In genomic region chr7:140645166-140645565, GRCh38 we compare ENCODE assay signal across 10 cellular contexts. TPM values are rescaled to one million over a fixed set of nuclear protein-coding genes. Genes with fewer than 3 reads are reported as not detected.
DNase-seq lines count a peak whose midpoint lies in the region; ATAC-seq and TF ChIP-seq lines count a peak whose summit lies in the region.
"Had no signal": no experiment of that assay in that cellular context is flagged by ENCODE, and none has a peak within 500 bp of the region (broad histone marks: within the 10 kb centered on the region; RNA-seq: fewer than 3 reads in every experiment).

No MANE protein-coding gene starts in this region.

- POLR2A ChIA-PET in AG04450 (lab: Yijun Ruan, JAX), result no interaction called here

- no peak for TF ChIP-seq POLR2A in adrenal gland (IDR thresholded peaks at IDR 0.05)

- no peak overlapping the region for H2AFZ ChIP-seq in OCI-LY3 (ENCODE audit: low read depth, low read length)

- peaks cover 33% of the 10 kb centered on the region for H3K4me1 ChIP-seq in DOHH2 (ENCODE audit: control insufficient read depth, low read length)
- H3K4me1 ChIP-seq in OCI-LY3 (ENCODE audit: low read length), result no peaks in the 10 kb centered on the region
- H3K4me1 ChIP-seq in adrenal gland (replicated peaks in 1 of 2), result peaks cover 0 to 7% of the 10 kb centered on the region in 2 donors

- H3F3A ChIP-seq in DOHH2 (ENCODE audit: control insufficient read depth, insufficient read depth), result peaks cover 10% of the 10 kb centered on the region

- no peaks in the 10 kb centered on the region for H3K9me3 ChIP-seq in AG04450 (ENCODE audit: control insufficient read depth, insufficient read depth, low read length)
- no peaks in the 10 kb centered on the region for H3K9me3 ChIP-seq in DOHH2 (ENCODE audit: control insufficient read depth, insufficient read depth, low read length)
- H3K9me3 ChIP-seq in OCI-LY3 (ENCODE audit: insufficient read depth, low read length), result no peaks in the 10 kb centered on the region
- H3K9me3 ChIP-seq in adrenal gland (replicated peaks in 1 of 3), result no peaks in the 10 kb centered on the region

- H3K9me2 ChIP-seq in DOHH2 (replicated peaks; ENCODE audit: control insufficient read depth, low read length), result no peaks in the 10 kb centered on the region

- CTCF ChIA-PET in AG04450 (lab: Charles Lee), result interaction anchor here (0.6 kb wide), 1 partner anchor 17 kb away, joined by 3 read pairs; no protein-coding TSS in a partner anchor

- ATAC-seq in HG03460 (IDR thresholded peaks at IDR 0.05; ENCODE audit: unreplicated experiment) (no peak), HG03469 (IDR thresholded peaks at IDR 0.05; ENCODE audit: unreplicated experiment) (no peak)

- H3K4me2 ChIP-seq in DOHH2 (ENCODE audit: low read length) (no peak overlapping the region), OCI-LY3 (ENCODE audit: low read length) (no peak overlapping the region)

- H3K79me2 ChIP-seq in DOHH2 (ENCODE audit: control insufficient read depth, low read length) (no peaks in the 10 kb centered on the region), OCI-LY3 (ENCODE audit: low read length) (no peaks in the 10 kb centered on the region)

- TF ChIP-seq CTCF in AG04450 (IDR thresholded peaks at IDR 0.05; ENCODE audit: low read depth, low read length) (peak; percentile 43), DOHH2 (IDR thresholded peaks at IDR 0.05; ENCODE audit: low read depth, low read length, poor library complexity, severe bottlenecking) (peak; percentile 72), OCI-LY3 (IDR thresholded peaks at IDR 0.05; ENCODE audit: low read depth, low read length) (peak; percentile 19), foreskin fibroblast (IDR thresholded peaks at IDR 0.05; ENCODE audit: low read depth, low read length) (peak; percentile 42), adrenal gland (IDR thresholded peaks at IDR 0.05) (no peak)

- WGBS in adrenal gland, 4 donors, result 78 to 94% (median 83%) methylated on average over 3 to 4 of the region's 4 CpGs

- DNase-seq in AG04450 (ENCODE audit: low read depth, low spot score), result no peak
- DNase-seq in foreskin fibroblast, result no peak
- DNase-seq in caudate nucleus (lab: John Stamatoyannopoulos, UW), result no peak
- no peak for DNase-seq in adrenal gland
- DNase-seq: NCI-H1417, substantia nigra had no signal

- intact Hi-C loops in adrenal gland (cut with DNase I), result no loop called here

- H3K9ac ChIP-seq in OCI-LY3 (ENCODE audit: low read length), result no peak overlapping the region

- no peaks in the 10 kb centered on the region for H4K20me1 ChIP-seq in DOHH2 (ENCODE audit: control insufficient read depth, insufficient read depth, low read depth, low read length)
- no peaks in the 10 kb centered on the region for H4K20me1 ChIP-seq in OCI-LY3 (ENCODE audit: insufficient read depth, low read length)

- H3K36me3 ChIP-seq in DOHH2 (ENCODE audit: control insufficient read depth, low read length) (no peaks in the 10 kb centered on the region), OCI-LY3 (replicated peaks; ENCODE audit: low read depth, low read length) (no peaks in the 10 kb centered on the region), adrenal gland (replicated peaks in 1 of 2) (no peaks in the 10 kb centered on the region)

- no peak overlapping the region for H3K4me3 ChIP-seq in AG04450 (ENCODE audit: low read depth, low read length)
- H3K4me3 ChIP-seq in DOHH2 (ENCODE audit: low read length), result no peak overlapping the region
- H3K4me3 ChIP-seq in OCI-LY3 (ENCODE audit: low read length), result no peak overlapping the region
- no peak overlapping the region for H3K4me3 ChIP-seq in foreskin fibroblast (ENCODE audit: low read depth in 1 of 2, low read length in 2 of 2)
- no peak overlapping the region for H3K4me3 ChIP-seq in adrenal gland

- H3K27ac ChIP-seq in AG04450 (ENCODE audit: low read depth, low read length) (no peak overlapping the region), DOHH2 (ENCODE audit: low read depth, low read length) (no peak overlapping the region), OCI-LY3 (ENCODE audit: low read length) (no peak overlapping the region), caudate nucleus (ENCODE audit: low read depth, low read length) (no peak overlapping the region), adrenal gland (no peak overlapping the region)

- no peaks in the 10 kb centered on the region for H3K27me3 ChIP-seq in AG04450 (ENCODE audit: control insufficient read depth, insufficient read depth, low read length)
- H3K27me3 ChIP-seq in DOHH2 (ENCODE audit: control insufficient read depth, low read length), result peaks cover 24% of the 10 kb centered on the region
- H3K27me3 ChIP-seq in OCI-LY3 (ENCODE audit: low read depth, low read length), result no peaks in the 10 kb centered on the region
- peaks cover 10% of the 10 kb centered on the region for H3K27me3 ChIP-seq in adrenal gland

RNA-seq across cellular contexts. Expression of gene DENND2A, which starts 4.6 kb away (rescaled TPM):
- polyA plus RNA-seq in AG04450 (2011; rRNA removed) (40.8 and 45.8 TPM in 2 replicates), adrenal gland (1 to 10 TPM; 3.0 to 8.4 (median 5.5) TPM)
- polyA minus RNA-seq in AG04450 (2011; rRNA and poly(A)+ RNA removed), result 60.9 and 66.8 TPM in 2 replicates
- total RNA-seq in adrenal gland, result 10 to 100 TPM in 1 of 8 donors, 1 to 10 TPM in 7; 4.1 to 10.9 (median 6.7) TPM

RNA-seq across cellular contexts. Expression of gene ADCK2, which starts 27.6 kb away (rescaled TPM):
- 7.0 and 8.2 TPM in 2 replicates for polyA plus RNA-seq in AG04450 (2011; rRNA removed)
- polyA minus RNA-seq in AG04450 (2011; rRNA and poly(A)+ RNA removed), result 6.3 and 10.4 TPM in 2 replicates
- total RNA-seq in adrenal gland, result 10 to 100 TPM; 10.8 to 33.9 (median 15.2) TPM
- polyA plus RNA-seq in adrenal gland, result 1 to 10 TPM; 6.8 to 9.9 (median 7.2) TPM

RNA-seq across cellular contexts. Expression of gene NDUFB2, which starts 51.3 kb away (rescaled TPM):
- polyA plus RNA-seq in AG04450 (2011; rRNA removed), result 195 and 218 TPM in 2 replicates
- polyA minus RNA-seq in AG04450 (2011; rRNA and poly(A)+ RNA removed), result 35.5 and 42.6 TPM in 2 replicates
- 100 to 1,000 TPM; 188 to 465 (median 214) TPM for total RNA-seq in adrenal gland
- 100 to 1,000 TPM; 172 to 211 (median 194) TPM for polyA plus RNA-seq in adrenal gland

Comparison
In these comparisons a context has a peak if more than half of its experiments do, and no peak if none do; other contexts are left out.
1. CTCF ChIP-seq: peak in AG04450 (single experiment), DOHH2 (single experiment), OCI-LY3 (single experiment) and foreskin fibroblast (single experiment); none in adrenal gland (0 of 6).